ENCODE assay signal across 34 cellular contexts in the genomic region with DNA sequence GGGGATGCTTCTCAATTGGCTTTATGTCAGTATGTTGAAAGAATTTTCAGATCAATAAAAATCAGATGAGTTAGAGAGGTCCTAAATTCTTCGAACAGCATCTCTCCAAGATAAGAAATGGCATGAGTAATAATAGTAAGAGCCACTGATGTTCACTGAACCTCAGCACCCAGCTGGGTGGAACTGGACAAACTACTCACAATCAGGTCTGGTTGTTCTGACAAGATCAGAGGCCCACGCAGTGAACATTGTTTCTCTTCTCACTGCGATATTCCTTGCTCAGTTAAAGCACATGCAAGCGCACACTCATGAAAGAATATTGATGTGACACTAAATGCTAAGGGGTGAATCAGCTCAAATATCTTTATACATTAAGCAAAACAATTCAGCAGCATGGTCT.
"Had no signal": no experiment of that assay in that cellular context is flagged by ENCODE, and none has a peak within 500 bp of the region (broad histone marks: within the 10 kb centered on the region; RNA-seq: fewer than 3 reads in every experiment).

No MANE protein-coding gene starts in this region.

- H3K27ac ChIP-seq: KMS-11 had no signal

- DNase-seq: Karpas-422, Kasumi-1, KG1, MG63, MM.1S, MV-4-11, NCI-H1048, NCI-H1092, NCI-H1092 treated with DMSO at 0.1 percent for 48 hours, NCI-H1105, NCI-H1105 treated with DMSO at 0.1 percent for 48 hours, NCI-H1417, NCI-H1417 treated with DMSO at 0.1 percent for 48 hours, NCI-H1436, NCI-H1436 treated with DMSO at 0.1 percent for 48 hours, NCI-H146, NCI-H1694, NCI-H1694 treated with DMSO at 0.1 percent for 48 hours, NCI-H187, NCI-H187 treated with DMSO at 0.1 percent for 48 hours, NCI-H1930, NCI-H2029, NCI-H2029 treated with DMSO at 0.1 percent for 48 hours, NCI-H2081, NCI-H2081 treated with DMSO at 0.1 percent for 48 hours, NCI-H2107, NCI-H2171, NCI-H2171 treated with DMSO at 0.1 percent for 48 hours, NCI-H2227 treated with DMSO at 0.1 percent for 48 hours, NCI-H226, NCI-H345, NCI-H446, NCI-H446 treated with DMSO at 0.1 percent for 48 hours had no signal

- H3K36me3 ChIP-seq: MG63 had no signal

- H3K4me3 ChIP-seq: MG63 had no signal

- H3K27me3 ChIP-seq: MG63 had no signal

- H3K9me3 ChIP-seq: MG63 had no signal
